In genomic region chr18:6414118-6414722, GRCh38 we compare ENCODE assay signal across 8 cellular contexts. TPM values are rescaled to one million over a fixed set of nuclear protein-coding genes. Genes with fewer than 3 reads are reported as not detected.
DNase-seq lines count a peak whose midpoint lies in the region; ATAC-seq and TF ChIP-seq lines count a peak whose summit lies in the region.

No MANE protein-coding gene starts in this region.

- H3K36me3 Mint-ChIP-seq in activated naive CD4-positive, alpha-beta T cell treated with anti-CD3 and anti-CD28 coated beads, Interleukin-2, amount 50 U/mL, for 72 hours = peaks cover 13% of the 10 kb centered on the region in 2 donors
- H3K36me3 Mint-ChIP-seq in progenitor cell of endocrine pancreas (ENCODE audit: insufficient read depth) = no peaks in the 10 kb centered on the region

- H3K27me3 ChIP-seq in HUES64 (ENCODE audit: insufficient read depth, low read length) (peaks cover 42% of the 10 kb centered on the region), BE2C (no peaks in the 10 kb centered on the region)

- peak; percentile 89 for ATAC-seq in GM21515 (IDR thresholded peaks at IDR 0.05; ENCODE audit: unreplicated experiment)
- ATAC-seq in activated naive CD4-positive, alpha-beta T cell treated with anti-CD3 and anti-CD28 coated beads, Interleukin-2, amount 50 U/mL, for 72 hours = peak; percentile 85 to 90

- H3K9me3 ChIP-seq in ES-I3 (ENCODE audit: control insufficient read depth, insufficient read depth, low read length) (no peaks in the 10 kb centered on the region), HUES64 (ENCODE audit: insufficient read depth, low read depth, low read length) (no peaks in the 10 kb centered on the region), BE2C (no peaks in the 10 kb centered on the region)

- H3K9me3 Mint-ChIP-seq in activated naive CD4-positive, alpha-beta T cell treated with anti-CD3 and anti-CD28 coated beads, Interleukin-2, amount 50 U/mL, for 72 hours = no peaks in the 10 kb centered on the region
- H3K9me3 Mint-ChIP-seq in progenitor cell of endocrine pancreas (ENCODE audit: low read depth) = no peaks in the 10 kb centered on the region

- H3K27ac Mint-ChIP-seq in activated naive CD4-positive, alpha-beta T cell treated with anti-CD3 and anti-CD28 coated beads, Interleukin-2, amount 50 U/mL, for 72 hours = no peak overlapping the region
- no peak overlapping the region for H3K27ac Mint-ChIP-seq in progenitor cell of endocrine pancreas

- H3K36me3 ChIP-seq in ES-I3 (ENCODE audit: insufficient read depth, low read length) (no peaks in the 10 kb centered on the region), HUES64 (ENCODE audit: insufficient read depth, low read length) (no peaks in the 10 kb centered on the region), BE2C (no peaks in the 10 kb centered on the region)

- WGBS in HUES64 = under 1% methylated on average over 68 of the region's 68 CpGs

- peak; percentile 21 for TF ChIP-seq CTCF in progenitor cell of endocrine pancreas (IDR thresholded peaks at IDR 0.05; ENCODE audit: unreplicated experiment)
- no peak for TF ChIP-seq CTCF in BE2C (IDR thresholded peaks at IDR 0.05; ENCODE audit: low read depth, low read length)

- H3K9ac ChIP-seq in ES-I3 (ENCODE audit: low read depth, low read length) (peak overlapping the region; percentile 87), HUES64 (ENCODE audit: low read depth, low read length) (peak overlapping the region; percentile 60)

- H3K4me1 ChIP-seq in ES-I3 (ENCODE audit: insufficient read depth, low read length) (no peaks in the 10 kb centered on the region), HUES64 (ENCODE audit: insufficient read depth, low read length) (peaks cover 5% of the 10 kb centered on the region; the same call in 1 of the 2 replicates), BE2C (no peaks in the 10 kb centered on the region)

- DNase-seq in activated naive CD4-positive, alpha-beta T cell treated with anti-CD3 and anti-CD28 coated beads, Interleukin-2, amount 50 U/mL, for 72 hours (ENCODE audit: low spot score in 2 of 2) = peak; percentile 46 to 56
- DNase-seq in hepatic stellate cell (ENCODE audit: low spot score) (peak; percentile 14), progenitor cell of endocrine pancreas (ENCODE audit: low spot score, unreplicated experiment) (peak; percentile 29), NCI-H2107 (lab: John Stamatoyannopoulos, UW) (no peak), BE2C (no peak)

- H3K4me3 ChIP-seq in HUES64 (ENCODE audit: low read length) = peak overlapping the region; percentile 74
- H3K4me3 ChIP-seq in BE2C (ENCODE audit: low read depth, low read length) = no peak overlapping the region

- H3K27ac ChIP-seq in HUES64 (ENCODE audit: low read depth, low read length) = no peak overlapping the region

- peak overlapping the region; percentile 75 for H3K4me3 Mint-ChIP-seq in progenitor cell of endocrine pancreas (ENCODE audit: low read depth)

- peaks cover 36% of the 10 kb centered on the region for H3K27me3 Mint-ChIP-seq in progenitor cell of endocrine pancreas

- peaks cover 5% of the 10 kb centered on the region for H3K4me1 Mint-ChIP-seq in progenitor cell of endocrine pancreas (ENCODE audit: low read depth)

RNA-seq across cellular contexts. Expression of gene L3MBTL4, which starts 0.5 kb away (rescaled TPM):
- polyA plus RNA-seq in HUES64 (2013, experiment 1 of 2) = 0.35 TPM
- polyA plus RNA-seq in HUES64 (2013, experiment 2 of 2) = 0.51 TPM
- total RNA-seq in activated naive CD4-positive, alpha-beta T cell treated with anti-CD3 and anti-CD28 coated beads, Interleukin-2, amount 50 U/mL, for 72 hours = under 1 TPM; 0.10 to 0.55 TPM
- 8.0 and 11.5 TPM in 2 replicates for total RNA-seq in progenitor cell of endocrine pancreas
- polyA plus RNA-seq in BE2C (2012; ENCODE audit: insufficient read depth, insufficient read length, low read depth) = not detected

Comparison
In these comparisons a context has a peak if more than half of its experiments do, and no peak if none do; other contexts are left out.
1. DNase-seq: peak in activated naive CD4-positive, alpha-beta T cell treated with anti-CD3 and anti-CD28 coated beads, Interleukin-2, amount 50 U/mL, for 72 hours (2 of 2), hepatic stellate cell (single experiment) and progenitor cell of endocrine pancreas (single experiment); none in NCI-H2107 (single experiment) and BE2C (single experiment).